In genomic region chr1:84620720-84621313, GRCh38 we compare ENCODE assay signal across 8 cellular contexts. TPM values are rescaled to one million over a fixed set of nuclear protein-coding genes. Genes with fewer than 3 reads are reported as not detected.
DNase-seq lines count a peak whose midpoint lies in the region; ATAC-seq lines count a peak whose summit lies in the region.

No MANE protein-coding gene starts in this region.

- H3K27me3 Mint-ChIP-seq in activated CD8-positive, alpha-beta T cell treated with anti-CD3 and anti-CD28 coated beads, Interleukin-2, amount 10 ng/mL, durations not matched to agents 7 days and 5 days (ENCODE audit: low read depth) = peaks cover 3% of the 10 kb centered on the region
- H3K27me3 Mint-ChIP-seq in effector memory CD8-positive, alpha-beta T cell = peaks cover 0 to 10% of the 10 kb centered on the region in 2 donors

- peak overlapping the region; percentile 81 for H3K9ac ChIP-seq in mesendoderm (ENCODE audit: low read length)

- H3K4me1 Mint-ChIP-seq in activated CD8-positive, alpha-beta T cell treated with anti-CD3 and anti-CD28 coated beads, Interleukin-2, amount 10 ng/mL, durations not matched to agents 7 days and 5 days (ENCODE audit: low read depth) = peaks cover 13% of the 10 kb centered on the region
- peaks cover 1 to 3% of the 10 kb centered on the region in 2 donors for H3K4me1 Mint-ChIP-seq in effector memory CD8-positive, alpha-beta T cell (ENCODE audit: low read depth in 2 of 2)

- no peak overlapping the region for H4K8ac ChIP-seq in mesendoderm (ENCODE audit: low read depth, low read length)

- H3K4me3 ChIP-seq in mesendoderm (ENCODE audit: low read length) = peak overlapping the region; percentile 50

- no peak overlapping the region for H2BK120ac ChIP-seq in mesendoderm (ENCODE audit: low read depth, low read length)

- peak overlapping the region; percentile 95 for H3K56ac ChIP-seq in mesendoderm (ENCODE audit: low read length)

- no peaks in the 10 kb centered on the region for H3K36me3 ChIP-seq in mesendoderm (ENCODE audit: control insufficient read depth, insufficient read depth, low read length)

- no peaks in the 10 kb centered on the region for H3K27me3 ChIP-seq in mesendoderm (ENCODE audit: insufficient read depth, low read length, poor library complexity)

- no peaks in the 10 kb centered on the region for H3K9me3 Mint-ChIP-seq in activated CD8-positive, alpha-beta T cell treated with anti-CD3 and anti-CD28 coated beads, Interleukin-2, amount 10 ng/mL, durations not matched to agents 7 days and 5 days (ENCODE audit: insufficient read depth)
- H3K9me3 Mint-ChIP-seq in effector memory CD8-positive, alpha-beta T cell = no peaks in the 10 kb centered on the region

- ATAC-seq in GM19397 (IDR thresholded peaks at IDR 0.05; ENCODE audit: unreplicated experiment) (peak; percentile 95), HG03558 (IDR thresholded peaks at IDR 0.05; ENCODE audit: extremely low read depth, unreplicated experiment) (peak; percentile 80)
- ATAC-seq in activated CD8-positive, alpha-beta T cell treated with anti-CD3 and anti-CD28 coated beads, Interleukin-2, amount 10 ng/mL, durations not matched to agents 7 days and 5 days = peak; percentile 96
- ATAC-seq in effector memory CD8-positive, alpha-beta T cell (replicated peaks) = peak; percentile 92

- CTCF ChIA-PET in activated CD8-positive, alpha-beta T cell treated with anti-CD3 and anti-CD28 coated beads, Interleukin-2, amount 10 ng/mL, durations not matched to agents 7 days and 5 days (lab: Charles Lee) = interaction anchor here (0.6 to 3.3 kb wide), 39 partner anchors 8 to 687 kb away, joined by 3 to 27 read pairs (median 4); partner anchors contain the start of genes CTBS, GNG5, PRKACB and RPF1

- H3K4me2 ChIP-seq in mesendoderm (ENCODE audit: low read length) = peak overlapping the region; percentile 72

- H3K4me3 Mint-ChIP-seq in activated CD8-positive, alpha-beta T cell treated with anti-CD3 and anti-CD28 coated beads, Interleukin-2, amount 10 ng/mL, durations not matched to agents 7 days and 5 days = peak overlapping the region; percentile 84
- H3K4me3 Mint-ChIP-seq in effector memory CD8-positive, alpha-beta T cell = peak overlapping the region; percentile 81 to 85

- DNase-seq in CD1c-positive myeloid dendritic cell (ENCODE audit: extremely low spot score) (peak; percentile 90), NCI-H748 treated with DMSO at 0.1 percent for 48 hours (lab: John Stamatoyannopoulos, UW) (peak; percentile 59), mesendoderm (peak; percentile 91)
- peak; percentile 81 for DNase-seq in activated CD8-positive, alpha-beta T cell treated with anti-CD3 and anti-CD28 coated beads, Interleukin-2, amount 10 ng/mL, durations not matched to agents 7 days and 5 days
- peak; percentile 77 to 87 (median 84) for DNase-seq in effector memory CD8-positive, alpha-beta T cell
- DNase-seq in stimulated activated CD8-positive, alpha-beta memory T cell treated with anti-CD3 and anti-CD28 coated beads, Interleukin-15, amount 100 ng/mL, for 1 hour (ENCODE audit: low read depth) = peak; percentile 41

- no peaks in the 10 kb centered on the region for H3K4me1 ChIP-seq in mesendoderm (ENCODE audit: control insufficient read depth, low read depth, low read length)

- no peak overlapping the region for H2BK5ac ChIP-seq in mesendoderm (ENCODE audit: low read length)

- no peak overlapping the region for H2AK5ac ChIP-seq in mesendoderm (ENCODE audit: low read length)

- no peaks in the 10 kb centered on the region for H3K36me3 Mint-ChIP-seq in activated CD8-positive, alpha-beta T cell treated with anti-CD3 and anti-CD28 coated beads, Interleukin-2, amount 10 ng/mL, durations not matched to agents 7 days and 5 days (ENCODE audit: low read depth)
- H3K36me3 Mint-ChIP-seq in effector memory CD8-positive, alpha-beta T cell (ENCODE audit: insufficient read depth) = peaks cover 3% of the 10 kb centered on the region

- no peak overlapping the region for H3K4ac ChIP-seq in mesendoderm (ENCODE audit: low read depth, low read length)

- H3K27ac Mint-ChIP-seq in activated CD8-positive, alpha-beta T cell treated with anti-CD3 and anti-CD28 coated beads, Interleukin-2, amount 10 ng/mL, durations not matched to agents 7 days and 5 days = peak overlapping the region; percentile 83
- H3K27ac Mint-ChIP-seq in effector memory CD8-positive, alpha-beta T cell = peak overlapping the region in 1 of 2 donors; percentile 83

- WGBS in mesendoderm (ENCODE audit: extremely low coverage, insufficient coverage, low lambda C conversion rate) = no CpG with 5 or more reads among the region's 46 CpGs

- H3K27ac ChIP-seq in mesendoderm (ENCODE audit: low read depth, low read length) = peak overlapping the region; percentile 25

- no peaks in the 10 kb centered on the region for H3K79me2 ChIP-seq in mesendoderm (ENCODE audit: control insufficient read depth, insufficient read depth, low read length)

- no peak overlapping the region for H4K5ac ChIP-seq in mesendoderm (ENCODE audit: low read length)

- H3K18ac ChIP-seq in mesendoderm (ENCODE audit: low read length) = peak overlapping the region; percentile 29

- H3K23ac ChIP-seq in mesendoderm (ENCODE audit: low read length) = peak overlapping the region; percentile 86

- H3K79me1 ChIP-seq in mesendoderm (ENCODE audit: low read length) = no peaks in the 10 kb centered on the region

- H2BK15ac ChIP-seq in mesendoderm (replicated peaks; ENCODE audit: low read depth) = no peak overlapping the region

- POLR2A ChIA-PET in activated CD8-positive, alpha-beta T cell treated with anti-CD3 and anti-CD28 coated beads, Interleukin-2, amount 10 ng/mL, durations not matched to agents 7 days and 5 days (lab: Charles Lee) = interaction anchor here (1.2 to 2.5 kb wide), 2 partner anchors 47 to 477 kb away, joined by 4 to 9 read pairs; partner anchors contain the start of genes CTBS and PRKACB

RNA-seq across cellular contexts. Expression of gene CTBS, which starts 46.6 kb away (rescaled TPM):
- 10 to 100 TPM; 12.3 to 12.7 TPM for total RNA-seq in activated CD8-positive, alpha-beta T cell treated with anti-CD3 and anti-CD28 coated beads, Interleukin-2, amount 10 ng/mL, durations not matched to agents 7 days and 5 days
- polyA plus RNA-seq in mesendoderm (2013, experiment 1 of 2) = 3.3 TPM
- 3.2 TPM for polyA plus RNA-seq in mesendoderm (2013, experiment 2 of 2)

Comparison
In these comparisons a context has a peak if more than half of its experiments do, and no peak if none do; other contexts are left out.
1. Peak in every context shown above with its lines: DNase-seq, ATAC-seq, H3K4me3 ChIP-seq and H3K27ac ChIP-seq.
2. DNase-seq: peak in every context shown above with its lines; median percentile 91 in mesendoderm; 90 in CD1c-positive myeloid dendritic cell; 84 in effector memory CD8-positive, alpha-beta T cell; 81 in activated CD8-positive, alpha-beta T cell treated with anti-CD3 and anti-CD28 coated beads, Interleukin-2, amount 10 ng/mL, durations not matched to agents 7 days and 5 days; 59 in NCI-H748 treated with DMSO at 0.1 percent for 48 hours; 41 in stimulated activated CD8-positive, alpha-beta memory T cell treated with anti-CD3 and anti-CD28 coated beads, Interleukin-15, amount 100 ng/mL, for 1 hour.